In the genomic region with DNA sequence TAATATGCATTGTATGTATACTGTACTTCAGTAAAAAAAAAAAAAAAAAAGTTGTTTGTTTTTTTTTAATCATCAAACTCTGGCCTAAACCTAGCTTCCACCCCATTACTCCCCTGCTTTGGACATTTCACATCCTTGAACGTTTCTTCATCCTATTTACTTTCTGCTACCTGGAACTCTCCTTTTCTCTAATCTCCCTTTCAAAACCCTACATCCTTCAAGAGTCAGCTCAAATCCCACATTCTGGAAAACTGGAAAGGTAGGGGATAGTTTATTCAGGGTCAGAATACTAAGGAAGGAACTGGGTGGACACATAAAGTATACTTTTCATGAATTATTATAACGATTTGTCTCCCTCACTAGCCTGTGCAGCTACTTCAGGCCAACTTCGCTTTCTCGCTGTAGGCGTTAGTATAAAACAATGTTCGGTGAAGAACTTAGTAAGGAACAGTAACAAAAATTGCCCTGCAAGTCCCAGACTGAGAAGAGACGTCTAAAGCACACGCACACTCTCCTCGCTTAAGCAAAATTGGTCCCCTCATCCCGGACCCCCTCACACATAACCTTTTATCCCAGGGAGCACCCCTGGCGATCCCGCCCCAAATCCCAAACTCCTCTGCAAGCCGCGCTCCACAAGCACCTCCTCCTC, we compare ENCODE assay signal across 8 cellular contexts. TPM values are rescaled to one million over a fixed set of nuclear protein-coding genes. Genes with fewer than 3 reads are reported as not detected.
DNase-seq lines count a peak whose midpoint lies in the region; ATAC-seq and TF ChIP-seq lines count a peak whose summit lies in the region.

No MANE protein-coding gene starts in this region.

- H3K4me1 ChIP-seq in heart right ventricle: peaks cover 0 to 20% (median 11%) of the 10 kb centered on the region in 9 donors
- peaks cover 0 to 2% of the 10 kb centered on the region in 2 donors for H3K4me1 ChIP-seq in ascending aorta
- peaks cover 17% of the 10 kb centered on the region for H3K4me1 ChIP-seq in lower lobe of right lung
- H3K4me1 ChIP-seq in urinary bladder (ENCODE audit: insufficient read depth): no peaks in the 10 kb centered on the region

- ATAC-seq in heart right ventricle: no peak
- ATAC-seq in Right ventricle myocardium inferior: no peak
- ATAC-seq in lower lobe of right lung: peak in 1 of 2 donors; percentile 0
- no peak for ATAC-seq in HG02973 (IDR thresholded peaks at IDR 0.05; ENCODE audit: unreplicated experiment)

- H3K27ac ChIP-seq in heart right ventricle (peak overlapping the region in 9 of 10 donors; percentile 53 to 89 (median 79)), ascending aorta (peak overlapping the region; percentile 64 to 74), lower lobe of right lung (peak overlapping the region; percentile 84), urinary bladder (ENCODE audit: low read depth) (no peak overlapping the region)

- whole genome bisulfite sequencing in heart right ventricle, 2 donors: 1% methylated on average over 14 of the region's 14 CpGs
- WGBS in urinary bladder: under 1% methylated on average over 14 of the region's 14 CpGs

- no peaks in the 10 kb centered on the region for H3K36me3 ChIP-seq in heart right ventricle
- H3K36me3 ChIP-seq in ascending aorta: no peaks in the 10 kb centered on the region
- H3K36me3 ChIP-seq in lower lobe of right lung: no peaks in the 10 kb centered on the region
- H3K36me3 ChIP-seq in urinary bladder (ENCODE audit: insufficient read depth): no peaks in the 10 kb centered on the region

- DNase-seq in heart right ventricle (no peak), Right ventricle myocardium inferior (ENCODE audit: missing footprints) (no peak), ascending aorta (ENCODE audit: low spot score in 2 of 2) (no peak), lower lobe of right lung (no peak), NCI-H226 (no peak), NCI-H1436 treated with DMSO at 0.1 percent for 48 hours (lab: John Stamatoyannopoulos, UW) (no peak)

- intact Hi-C loops in heart right ventricle (cut with DNase I): loop anchor here in 3 of 10 donors (2.0 to 5.0 kb wide), 3 partner anchors 29 to 69 kb away; a partner anchor contains a TSS
- intact Hi-C loops in Right ventricle myocardium inferior (cut with DNase I): loop anchor here (2.0 kb wide), 1 partner anchor 29 kb away; a partner anchor contains a TSS
- intact Hi-C loops in ascending aorta (cut with DNase I): no loop called here
- intact Hi-C loops in lower lobe of right lung (cut with DNase I): no loop called here

- H3K4me3 ChIP-seq in heart right ventricle (peak overlapping the region; percentile 50 to 84 (median 76)), ascending aorta (peak overlapping the region; percentile 65 to 98), lower lobe of right lung (peak overlapping the region; percentile 79), urinary bladder (ENCODE audit: low read depth, low read length) (peak overlapping the region; percentile 66)

- H3K27me3 ChIP-seq in heart right ventricle: no peaks in the 10 kb centered on the region
- no peaks in the 10 kb centered on the region for H3K27me3 ChIP-seq in ascending aorta
- no peaks in the 10 kb centered on the region for H3K27me3 ChIP-seq in lower lobe of right lung (ENCODE audit: low read depth)

- no peak for TF ChIP-seq CTCF in heart right ventricle (IDR thresholded peaks at IDR 0.05)
- TF ChIP-seq CTCF in ascending aorta (IDR thresholded peaks at IDR 0.05): no peak
- no peak for TF ChIP-seq CTCF in lower lobe of right lung (IDR thresholded peaks at IDR 0.05)

- no peaks in the 10 kb centered on the region for H3K9me3 ChIP-seq in heart right ventricle
- no peaks in the 10 kb centered on the region for H3K9me3 ChIP-seq in ascending aorta
- no peaks in the 10 kb centered on the region for H3K9me3 ChIP-seq in lower lobe of right lung

RNA-seq across cellular contexts. Expression of a gene that starts 0.8 kb away (rescaled TPM):
- total RNA-seq in heart right ventricle: 10 to 100 TPM; 11.0 to 20.4 (median 14.1) TPM
- polyA plus RNA-seq in heart right ventricle: 10 to 100 TPM; 18.6 to 23.8 TPM
- total RNA-seq in Right ventricle myocardium inferior: 12.9 TPM
- 41.5 TPM for total RNA-seq in ascending aorta
- 13.8 TPM for total RNA-seq in lower lobe of right lung
- 17.3 TPM for total RNA-seq in urinary bladder
- 19.1 TPM for polyA plus RNA-seq in urinary bladder

RNA-seq across cellular contexts. Expression of a gene that starts 28.0 kb away (rescaled TPM):
- total RNA-seq in heart right ventricle (100 to 1,000 TPM in 8 of 10 donors, 10 to 100 TPM in 2; 73.4 to 174 (median 136) TPM), Right ventricle myocardium inferior (113 TPM), ascending aorta (6.2 TPM), lower lobe of right lung (13.6 TPM), urinary bladder (5.8 TPM)
- polyA plus RNA-seq in heart right ventricle (10 to 100 TPM; 31.7 to 48.8 TPM), urinary bladder (47.1 TPM)
